In the genomic region with DNA sequence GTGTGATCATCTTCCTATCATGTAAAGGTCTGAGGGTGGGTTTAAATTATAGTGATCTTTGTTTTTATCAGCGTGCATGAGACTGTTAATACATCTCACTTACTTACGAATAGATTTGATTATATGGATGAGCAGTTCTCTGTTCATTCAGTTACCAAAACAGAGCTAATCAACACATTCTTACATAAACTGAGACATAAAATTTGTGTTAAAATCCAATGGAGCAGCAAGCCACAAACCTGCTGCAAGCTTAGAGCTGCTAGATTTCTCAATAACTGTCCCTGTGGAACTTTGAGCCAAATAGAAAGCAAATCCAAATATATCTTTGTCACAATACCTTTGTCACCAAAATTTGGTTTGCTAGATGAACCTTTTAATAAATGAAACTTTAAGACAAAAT, we compare ENCODE assay signal across 16 cellular contexts. TPM values are rescaled to one million over a fixed set of nuclear protein-coding genes. Genes with fewer than 3 reads are reported as not detected.
DNase-seq lines count a peak whose midpoint lies in the region; ATAC-seq, FAIRE-seq and TF ChIP-seq lines count a peak whose summit lies in the region.
"Had no signal": no experiment of that assay in that cellular context is flagged by ENCODE, and none has a peak within 500 bp of the region (broad histone marks: within the 10 kb centered on the region; RNA-seq: fewer than 3 reads in every experiment).

No MANE protein-coding gene starts in this region.

- DNase-seq in RCC 7860 (ENCODE audit: low spot score), result peak; percentile 27
- DNase-seq in chondrocyte (ENCODE audit: low spot score), result no peak
- peak; percentile 72 for DNase-seq in kidney tubule cell (ENCODE audit: low spot score)
- DNase-seq in osteocyte (ENCODE audit: extremely low spot score, unreplicated experiment), result no peak
- no peak for DNase-seq in activated T-cell treated with anti-CD3 and anti-CD28 coated beads, Interleukin-2, amount 50 U/mL, for 24 hours
- no peak for DNase-seq in stimulated activated CD8-positive, alpha-beta memory T cell treated with anti-CD3 and anti-CD28 coated beads, Interleukin-4, amount 100 ng/mL, for 48 hours
- DNase-seq: DMS53, MM.1S, NCI-H2029, NCI-H446, NCI-H524 treated with DMSO at 0.1 percent for 48 hours, NCI-H774, Right ventricle myocardium superior had no signal

- no peaks in the 10 kb centered on the region for H3K9me3 Mint-ChIP-seq in chondrocyte (ENCODE audit: low read depth)
- H3K9me3 Mint-ChIP-seq in osteocyte (ENCODE audit: unreplicated experiment), result peaks cover 2% of the 10 kb centered on the region
- no peaks in the 10 kb centered on the region for H3K9me3 Mint-ChIP-seq in activated T-cell treated with anti-CD3 and anti-CD28 coated beads, Interleukin-2, amount 50 U/mL, for 24 hours
- H3K9me3 Mint-ChIP-seq: IgD-negative memory B cell had no signal

- ATAC-seq in GM18505 (IDR thresholded peaks at IDR 0.05; ENCODE audit: unreplicated experiment), result no peak
- ATAC-seq: HCT116 had no signal

- peak; percentile 77 for FAIRE-seq in RCC 7860 (lab: Jason Lieb, UNC)

- H3K27ac Mint-ChIP-seq in chondrocyte (ENCODE audit: unreplicated experiment) (peak overlapping the region; percentile 37), osteocyte (ENCODE audit: unreplicated experiment) (no peak overlapping the region)
- H3K27ac Mint-ChIP-seq in activated T-cell treated with anti-CD3 and anti-CD28 coated beads, Interleukin-2, amount 50 U/mL, for 24 hours, result no peak overlapping the region
- H3K27ac Mint-ChIP-seq: IgD-negative memory B cell had no signal

- H3K4me1 Mint-ChIP-seq in chondrocyte (ENCODE audit: low read depth) (peaks cover 29% of the 10 kb centered on the region), osteocyte (ENCODE audit: unreplicated experiment) (peaks cover 29% of the 10 kb centered on the region)
- no peaks in the 10 kb centered on the region for H3K4me1 Mint-ChIP-seq in activated T-cell treated with anti-CD3 and anti-CD28 coated beads, Interleukin-2, amount 50 U/mL, for 24 hours (ENCODE audit: low read depth)
- H3K4me1 Mint-ChIP-seq: IgD-negative memory B cell had no signal

- H3K27me3 Mint-ChIP-seq in chondrocyte (ENCODE audit: low read depth) (no peaks in the 10 kb centered on the region), osteocyte (ENCODE audit: unreplicated experiment) (peaks cover 6% of the 10 kb centered on the region)
- peaks cover 8% of the 10 kb centered on the region for H3K27me3 Mint-ChIP-seq in activated T-cell treated with anti-CD3 and anti-CD28 coated beads, Interleukin-2, amount 50 U/mL, for 24 hours
- H3K27me3 Mint-ChIP-seq: IgD-negative memory B cell had no signal

- H3K4me3 Mint-ChIP-seq in chondrocyte (ENCODE audit: unreplicated experiment) (no peak overlapping the region), osteocyte (ENCODE audit: unreplicated experiment) (no peak overlapping the region)
- H3K4me3 Mint-ChIP-seq in activated T-cell treated with anti-CD3 and anti-CD28 coated beads, Interleukin-2, amount 50 U/mL, for 24 hours, result no peak overlapping the region
- H3K4me3 Mint-ChIP-seq: IgD-negative memory B cell had no signal

- no peak for TF ChIP-seq POLR2A in GM18505 (IDR thresholded peaks at IDR 0.05; ENCODE audit: borderline replicate concordance, extremely low read depth, insufficient read depth, insufficient read length)

- TF ChIP-seq CTCF in chondrocyte (IDR thresholded peaks at IDR 0.05) (no peak), osteocyte (IDR thresholded peaks at IDR 0.05) (no peak)

- H3K36me3 Mint-ChIP-seq in chondrocyte (ENCODE audit: low read depth) (no peaks in the 10 kb centered on the region), osteocyte (ENCODE audit: unreplicated experiment) (no peaks in the 10 kb centered on the region)
- no peaks in the 10 kb centered on the region for H3K36me3 Mint-ChIP-seq in activated T-cell treated with anti-CD3 and anti-CD28 coated beads, Interleukin-2, amount 50 U/mL, for 24 hours (ENCODE audit: low read depth)
- H3K36me3 Mint-ChIP-seq: IgD-negative memory B cell had no signal

RNA-seq across cellular contexts. Expression of a gene that starts 50.1 kb away (rescaled TPM):
- 5.0 to 7.6 TPM (median 7.4 TPM) in 3 replicates for total RNA-seq in chondrocyte
- total RNA-seq in osteocyte, result 8.5 and 9.3 TPM in 2 replicates

Comparison
In these comparisons a context has a peak if more than half of its experiments do, and no peak if none do; other contexts are left out.
1. DNase-seq: peak in RCC 7860 (single experiment) and kidney tubule cell (single experiment); none in chondrocyte (single experiment), osteocyte (single experiment), activated T-cell treated with anti-CD3 and anti-CD28 coated beads, Interleukin-2, amount 50 U/mL, for 24 hours (single experiment) and stimulated activated CD8-positive, alpha-beta memory T cell treated with anti-CD3 and anti-CD28 coated beads, Interleukin-4, amount 100 ng/mL, for 48 hours (single experiment).